ENCODE assay signal across 8 cellular contexts in genomic region chr1:181104042-181104789, GRCh38. TPM values are rescaled to one million over a fixed set of nuclear protein-coding genes. Genes with fewer than 3 reads are reported as not detected.
A peak's percentile ranks its signal among the peaks of the same experiment; 100 is the strongest.
DNase-seq lines count a peak whose midpoint lies in the region; ATAC-seq, FAIRE-seq and TF ChIP-seq lines count a peak whose summit lies in the region.

No MANE protein-coding gene starts in this region.

- H3K27ac Mint-ChIP-seq in brain (peak overlapping the region; percentile 89 to 99 (median 98)), type B pancreatic cell (peak overlapping the region; percentile 90)

- H3K4me1 Mint-ChIP-seq in brain (peaks cover 92% of the 10 kb centered on the region), type B pancreatic cell (ENCODE audit: unreplicated experiment) (peaks cover 62% of the 10 kb centered on the region)

- intact Hi-C loops in HepG2 (cut with micrococcal nuclease; ENCODE audit: unreplicated experiment) = loop anchor here (2.0 kb wide), 1 partner anchor 15 kb away; the partner anchor contains the start of gene IER5

- H3K79me2 ChIP-seq in HepG2 (ENCODE audit: insufficient read depth, low read length) = no peaks in the 10 kb centered on the region

- WGBS in HepG2 (ENCODE audit: low lambda C conversion rate) = 12% methylated on average over 17 of the region's 17 CpGs

- no peak overlapping the region for H2AFZ ChIP-seq in HepG2 (ENCODE audit: low read length)

- no peak for FAIRE-seq in HepG2 (lab: Jason Lieb, UNC)

- POLR2A ChIA-PET in HepG2 (lab: Yijun Ruan, JAX) = interaction anchor here (1.0 to 3.2 kb wide), 12 partner anchors 9 to 1738 kb away, joined by 3 to 57 read pairs (median 6); partner anchors contain the start of genes AXDND1, IER5 and MR1

- DNase-seq in HepG2 (ENCODE audit: low spot score) (no peak), type B pancreatic cell (ENCODE audit: extremely low spot score, unreplicated experiment) (no peak), NCI-H510A treated with DMSO at 0.1 percent for 48 hours (lab: John Stamatoyannopoulos, UW) (no peak), NCI-H128 (lab: John Stamatoyannopoulos, UW; ENCODE audit: unreplicated experiment) (no peak)

- H3K4me3 ChIP-seq in HUES6 (ENCODE audit: low read depth, low read length) (peak overlapping the region; percentile 77), HepG2 (replicated peaks in 1 of 3; ENCODE audit: insufficient read depth in 1 of 3, low read depth in 2 of 3, low read length in 3 of 3) (peak overlapping the region; percentile 66 to 80 (median 73))

- CTCF ChIA-PET in HepG2 (lab: Yijun Ruan, JAX; ENCODE audit: low intra/inter-chr PET ratio, low total read pairs) = no interaction called here

- TF ChIP-seq EP300 in HepG2 (IDR thresholded peaks at IDR 0.05; ENCODE audit: low read depth in 2 of 2, low read length in 2 of 2) (no peak), HepG2 (CRISPR knock-in tag; IDR thresholded peaks at IDR 0.05; ENCODE audit: borderline replicate concordance) (no peak)

- H3K4me1 ChIP-seq in HUES6 (ENCODE audit: control insufficient read depth, insufficient read depth, low read length) (peaks cover 67% of the 10 kb centered on the region), HepG2 (ENCODE audit: insufficient read depth, low read length) (peaks cover 95% of the 10 kb centered on the region)

- H3K27me3 ChIP-seq in HUES6 (ENCODE audit: control insufficient read depth, insufficient read depth, low read length) (peaks cover 84% of the 10 kb centered on the region), HepG2 (ENCODE audit: control insufficient read depth in 1 of 2, insufficient read depth in 2 of 2, low read length in 2 of 2) (peaks cover 0 to 14% of the 10 kb centered on the region in 2 experiments; a peak in 2 of 5 replicates)

- H3K27me3 Mint-ChIP-seq in brain (peaks cover 11% of the 10 kb centered on the region), type B pancreatic cell (peaks cover 13% of the 10 kb centered on the region)

- peak; percentile 40; the same call in 2 of the 3 replicates for TF ChIP-seq CTCF in GM12872 (IDR thresholded peaks at IDR 0.05; ENCODE audit: insufficient read depth, low read depth, low read length)
- TF ChIP-seq CTCF in brain (conservative IDR thresholded peaks at IDR 0.05) = no peak
- TF ChIP-seq CTCF in HepG2 (CRISPR knock-in tag; IDR thresholded peaks at IDR 0.05) = no peak
- no peak for TF ChIP-seq CTCF in type B pancreatic cell (conservative IDR thresholded peaks at IDR 0.05)

- in situ Hi-C loops in HepG2 (cut with HindIII; ENCODE audit: extremely low pct_ligation_motif_present, low pct_unique_long_range_greater_than_20kb) = no loop called here

- peak overlapping the region; percentile 82; the same call in 1 of the 2 replicates for H3K27ac ChIP-seq in HUES6 (ENCODE audit: low read depth, low read length)
- H3K27ac ChIP-seq in HepG2 (ENCODE audit: extremely low read length, insufficient read depth, low read length) = no peak overlapping the region

- no peak for TF ChIP-seq RAD21 in HepG2 (CRISPR knock-in tag; IDR thresholded peaks at IDR 0.05)

- no peaks in the 10 kb centered on the region for H3K36me3 Mint-ChIP-seq in brain
- H3K36me3 Mint-ChIP-seq in type B pancreatic cell = peaks cover 4% of the 10 kb centered on the region

- H3K9ac ChIP-seq in HUES6 (ENCODE audit: low read length) (peak overlapping the region; percentile 69), HepG2 (ENCODE audit: insufficient read depth, low read depth, low read length) (peak overlapping the region; percentile 65)

- H3K9me3 ChIP-seq in HUES6 (ENCODE audit: control insufficient read depth, insufficient read depth, low read depth, low read length) = no peaks in the 10 kb centered on the region
- H3K9me3 ChIP-seq in HepG2 (ENCODE audit: low read length) = no peaks in the 10 kb centered on the region

- H3K9me3 Mint-ChIP-seq in brain (peaks cover 0 to 8% (median 0%) of the 10 kb centered on the region in 5 experiments), type B pancreatic cell (peaks cover 5% of the 10 kb centered on the region)

- TSS peak; percentile 72 for BruUV-seq in HepG2 (replicated peaks; lab: Mats Ljungman, UMichigan)

- no peaks in the 10 kb centered on the region for H4K20me1 ChIP-seq in HepG2 (ENCODE audit: insufficient read depth, low read length)

- peak overlapping the region; percentile 90 to 93 (median 93) for H3K4me3 Mint-ChIP-seq in brain
- H3K4me3 Mint-ChIP-seq in type B pancreatic cell = peak overlapping the region; percentile 94

- H3K36me3 ChIP-seq in HUES6 (ENCODE audit: control insufficient read depth, insufficient read depth, low read length) = no peaks in the 10 kb centered on the region
- H3K36me3 ChIP-seq in HepG2 (replicated peaks in 1 of 2; ENCODE audit: control insufficient read depth in 1 of 2, insufficient read depth in 2 of 2, low read length in 2 of 2) = no peaks in the 10 kb centered on the region

- no peak for TF ChIP-seq POLR2A in HepG2 (IDR thresholded peaks at IDR 0.05; ENCODE audit: insufficient read depth in 1 of 2, low read depth in 2 of 2, low read length in 2 of 2)

- ATAC-seq in HepG2 (peak; percentile 31), GM18861 (IDR thresholded peaks at IDR 0.05; ENCODE audit: unreplicated experiment) (no peak)

- peak overlapping the region; percentile 99 for H3K4me2 ChIP-seq in HepG2 (ENCODE audit: low read depth, low read length)

TF ChIP-seq in HepG2, 621 proteins besides CTCF, POLR2A, EP300 and RAD21:
- TF ChIP-seq ELF3 (CRISPR knock-in tag; IDR thresholded peaks at IDR 0.05) (0 out of 2 replicates have a peak, but pooled peaks have one; percentile 2), ZNF816 (CRISPR knock-in tag; IDR thresholded peaks at IDR 0.05; ENCODE audit: borderline replicate concordance) (no peak), ZNF33A (CRISPR knock-in tag; IDR thresholded peaks at IDR 0.05; ENCODE audit: borderline replicate concordance) (no peak)

RNA-seq across cellular contexts. Expression of gene IER5, which starts 15.7 kb away (rescaled TPM):
- polyA plus RNA-seq in brain (ENCODE audit: insufficient read depth, low read depth, low replicate concordance) (12.4 TPM), HepG2 (2011; rRNA removed) (2.5 and 3.1 TPM in 2 replicates)
- total RNA-seq in HepG2 (2016; rRNA removed; fragmentation: Illumina TruSeq; extraction: Trizol) (3.0 and 3.5 TPM in 2 replicates), type B pancreatic cell (ENCODE audit: low replicate concordance) (16.6 and 27.7 TPM in 2 replicates)
- total RNA-seq in HepG2 (2016; cell fraction: cytosol; rRNA removed; fragmentation: Illumina TruSeq; extraction: Trizol; ENCODE audit: low read depth) = 0.71 and 0.81 TPM in 2 replicates
- 2.3 and 3.4 TPM in 2 replicates for total RNA-seq in HepG2 (2016; cell fraction: insoluble cytoplasmic fraction; rRNA removed; fragmentation: Illumina TruSeq; extraction: Trizol)
- 2.1 and 2.2 TPM in 2 replicates for total RNA-seq in HepG2 (2016; cell fraction: membrane; rRNA removed; fragmentation: Illumina TruSeq; extraction: Trizol)
- total RNA-seq in HepG2 (2016; cell fraction: nucleus; rRNA removed; fragmentation: Illumina TruSeq; extraction: Trizol) = 3.7 and 4.2 TPM in 2 replicates
- 2.4 and 2.6 TPM in 2 replicates for polyA plus RNA-seq in HepG2 (2011; cell fraction: cytosol; rRNA removed)
- polyA plus RNA-seq in HepG2 (2011; cell fraction: nucleus; rRNA removed) = 4.5 and 4.9 TPM in 2 replicates
- polyA plus RNA-seq in HepG2 (2012) = 1.8 and 2.7 TPM in 2 replicates
- polyA plus RNA-seq in HepG2 (2016; cell fraction: cytosol; fragmentation: Illumina TruSeq; extraction: Trizol; ENCODE audit: low read depth) = 0.26 TPM in 2 replicates
- 1.9 TPM in 2 replicates for polyA plus RNA-seq in HepG2 (2016; cell fraction: insoluble cytoplasmic fraction; fragmentation: Illumina TruSeq; extraction: Trizol; ENCODE audit: low read depth)
- polyA plus RNA-seq in HepG2 (2016; cell fraction: membrane; fragmentation: Illumina TruSeq; extraction: Trizol; ENCODE audit: low read depth) = 0.66 and 0.70 TPM in 2 replicates
- polyA plus RNA-seq in HepG2 (2016; cell fraction: nucleus; fragmentation: Illumina TruSeq; extraction: Trizol; ENCODE audit: insufficient read depth, low read depth) = 3.4 and 3.9 TPM in 2 replicates
- 4.2 and 7.4 TPM in 2 replicates for polyA minus RNA-seq in HepG2 (2011; rRNA and poly(A)+ RNA removed; ENCODE audit: low replicate concordance)
- polyA minus RNA-seq in HepG2 (2011; cell fraction: cytosol; rRNA and poly(A)+ RNA removed) = 2.6 TPM in 2 replicates
- 5.2 and 7.2 TPM in 2 replicates for polyA minus RNA-seq in HepG2 (2011; cell fraction: nucleus; rRNA and poly(A)+ RNA removed)
